ENCODE assay signal across 11 cellular contexts in the genomic region with DNA sequence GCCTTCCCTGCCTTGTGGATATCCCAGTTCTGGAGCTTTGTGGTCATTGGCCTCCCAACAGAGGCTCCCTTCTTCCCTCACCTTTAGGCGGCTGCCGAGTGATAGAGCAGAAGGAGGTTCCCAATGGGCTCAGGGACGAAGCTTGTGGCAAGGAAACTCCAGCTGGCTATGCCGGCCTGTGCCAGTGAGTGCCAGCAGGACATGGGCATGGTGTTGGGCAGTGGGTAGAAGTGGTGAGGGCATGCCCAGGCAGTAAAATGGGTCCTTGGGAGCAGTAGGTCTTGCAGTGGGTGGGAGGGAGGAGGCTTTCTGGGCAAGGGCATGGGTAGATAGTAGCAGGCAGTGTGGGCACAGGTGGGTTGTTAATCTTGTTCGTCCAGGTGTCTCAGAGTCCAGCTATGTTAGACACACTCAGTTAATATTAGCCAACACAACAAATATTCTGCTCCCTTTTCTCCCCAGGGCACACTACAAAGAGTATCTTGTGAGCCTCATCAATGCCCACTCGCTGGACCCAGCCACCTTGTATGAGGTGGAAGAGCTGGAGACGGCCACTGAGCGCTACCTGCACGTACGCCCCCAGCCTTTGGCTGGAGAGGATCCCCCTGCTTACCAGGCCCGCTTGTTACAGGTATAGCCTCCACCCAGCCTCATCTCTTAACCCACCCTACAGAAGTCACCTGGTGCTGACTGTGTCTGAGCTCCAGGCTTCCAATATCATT. TPM values are rescaled to one million over a fixed set of nuclear protein-coding genes. Genes with fewer than 3 reads are reported as not detected.
DNase-seq lines count a peak whose midpoint lies in the region; ATAC-seq and TF ChIP-seq lines count a peak whose summit lies in the region.
"Had no signal": no experiment of that assay in that cellular context is flagged by ENCODE, and none has a peak within 500 bp of the region (broad histone marks: within the 10 kb centered on the region; RNA-seq: fewer than 3 reads in every experiment).

No MANE protein-coding gene starts in this region.

- DNase-seq in breast epithelium (ENCODE audit: low spot score in 2 of 2) (no peak), mammary epithelial cell (no peak), body of pancreas (no peak), upper lobe of right lung (no peak), posterior vena cava (ENCODE audit: low spot score) (no peak), HuH-7.5 (ENCODE audit: low spot score) (no peak), NCI-H2196 (lab: John Stamatoyannopoulos, UW; ENCODE audit: unreplicated experiment) (no peak)
- no peak for DNase-seq in naive thymus-derived CD4-positive, alpha-beta T cell
- DNase-seq: effector CD8-positive, alpha-beta T cell; NCI-H1105 treated with DMSO at 0.1 percent for 48 hours had no signal

- peaks cover 0 to 5% of the 10 kb centered on the region in 2 donors for H3K4me1 ChIP-seq in breast epithelium
- H3K4me1 ChIP-seq in mammary epithelial cell (ENCODE audit: insufficient read depth, low read length), result peaks cover 9% of the 10 kb centered on the region
- H3K4me1 ChIP-seq in body of pancreas, result peaks cover 35% of the 10 kb centered on the region
- H3K4me1 ChIP-seq in naive thymus-derived CD4-positive, alpha-beta T cell (ENCODE audit: control insufficient read depth in 2 of 2, insufficient read depth in 2 of 2, low read length in 2 of 2), result peaks cover 31 to 40% of the 10 kb centered on the region in 2 donors
- H3K4me1 ChIP-seq in upper lobe of right lung, result peaks cover 23% of the 10 kb centered on the region

- POLR2A ChIA-PET in naive thymus-derived CD4-positive, alpha-beta T cell (lab: Charles Lee), result interaction anchor here (0.9 to 4.0 kb wide), 18 partner anchors 9 to 82 kb away, joined by 3 to 56 read pairs (median 11); partner anchors contain the start of genes CHMP4A, DCAF11, EMC9 and IPO4

- H3K27me3 ChIP-seq in breast epithelium (no peaks in the 10 kb centered on the region), mammary epithelial cell (ENCODE audit: insufficient read depth, low read length) (no peaks in the 10 kb centered on the region), body of pancreas (no peaks in the 10 kb centered on the region), upper lobe of right lung (no peaks in the 10 kb centered on the region)
- H3K27me3 ChIP-seq in naive thymus-derived CD4-positive, alpha-beta T cell (ENCODE audit: control insufficient read depth in 2 of 2, insufficient read depth in 2 of 2, low read length in 2 of 2), result no peaks in the 10 kb centered on the region

- no TSS peak for BruUV-seq in mammary epithelial cell (replicated peaks; lab: Mats Ljungman, UMichigan)

- H3K27ac Mint-ChIP-seq in naive thymus-derived CD4-positive, alpha-beta T cell, result peak overlapping the region; percentile 98 to 100 (median 100)

- H3K4me1 Mint-ChIP-seq in naive thymus-derived CD4-positive, alpha-beta T cell, result peaks cover 29 to 61% (median 44%) of the 10 kb centered on the region in 7 donors

- H3K4me2 ChIP-seq in mammary epithelial cell (ENCODE audit: insufficient read depth, low read depth, low read length), result no peak overlapping the region

- no peaks in the 10 kb centered on the region for H4K20me1 ChIP-seq in mammary epithelial cell (ENCODE audit: insufficient read depth, low read length)

- H2AFZ ChIP-seq in mammary epithelial cell (ENCODE audit: low read depth, low read length), result no peak overlapping the region

- peak overlapping the region in 5 of 10 donors; percentile 9 to 100 (median 51) for H3K4me3 Mint-ChIP-seq in naive thymus-derived CD4-positive, alpha-beta T cell

- H3K36me3 Mint-ChIP-seq in naive thymus-derived CD4-positive, alpha-beta T cell, result peaks cover 8 to 66% (median 35%) of the 10 kb centered on the region in 5 donors

- peak overlapping the region; percentile 92 to 98 for H3K27ac ChIP-seq in breast epithelium
- H3K27ac ChIP-seq in mammary epithelial cell (ENCODE audit: insufficient read depth, low read depth, low read length), result no peak overlapping the region
- peak overlapping the region in 3 of 4 donors; percentile 79 to 89 (median 88) for H3K27ac ChIP-seq in body of pancreas
- peak overlapping the region; percentile 99 for H3K27ac ChIP-seq in naive thymus-derived CD4-positive, alpha-beta T cell (ENCODE audit: low read depth, low read length)
- peak overlapping the region; percentile 88 for H3K27ac ChIP-seq in upper lobe of right lung
- H3K27ac ChIP-seq: C4-2B had no signal

- in situ Hi-C loops in mammary epithelial cell (cut with MboI; ENCODE audit: low sequenced_read_pairs in 2 of 2), result loop anchor here in 1 of 2 donors (5.0 kb wide), 1 partner anchor 148 kb away; no protein-coding TSS in a partner anchor

- intact Hi-C loops in breast epithelium (cut with DNase I; ENCODE audit: low total_unique reads), result no loop called here
- intact Hi-C loops in mammary epithelial cell (cut with micrococcal nuclease), result loop anchor here (2.0 kb wide), 1 partner anchor 13 kb away; the partner anchor contains the start of genes PSME2 and RNF31
- intact Hi-C loops in body of pancreas (cut with DNase I), result loop anchor here (10.0 kb wide), 1 partner anchor 105 kb away; the partner anchor contains the start of gene CARMIL3
- intact Hi-C loops in naive thymus-derived CD4-positive, alpha-beta T cell (cut with micrococcal nuclease), result no loop called here
- intact Hi-C loops in upper lobe of right lung (cut with DNase I), result no loop called here
- intact Hi-C loops in posterior vena cava (cut with DNase I), result no loop called here

- ATAC-seq in body of pancreas (no peak), upper lobe of right lung (no peak)
- no peak for ATAC-seq in naive thymus-derived CD4-positive, alpha-beta T cell

- no peak overlapping the region for H3K4me3 ChIP-seq in breast epithelium
- H3K4me3 ChIP-seq in mammary epithelial cell (replicated peaks in 1 of 3; ENCODE audit: insufficient read depth in 1 of 3, low read depth in 2 of 3, low read length in 3 of 3), result no peak overlapping the region
- H3K4me3 ChIP-seq in body of pancreas, result no peak overlapping the region
- H3K4me3 ChIP-seq in naive thymus-derived CD4-positive, alpha-beta T cell (ENCODE audit: low read length), result no peak overlapping the region
- no peak overlapping the region for H3K4me3 ChIP-seq in upper lobe of right lung

- peaks cover 7% of the 10 kb centered on the region for H3K79me2 ChIP-seq in mammary epithelial cell (ENCODE audit: insufficient read depth, low read length)

- peaks cover 5% of the 10 kb centered on the region for H3K36me3 ChIP-seq in breast epithelium
- peaks cover 14% of the 10 kb centered on the region for H3K36me3 ChIP-seq in mammary epithelial cell (ENCODE audit: insufficient read depth, low read length)
- peaks cover 10 to 42% of the 10 kb centered on the region in 2 donors for H3K36me3 ChIP-seq in body of pancreas (replicated peaks in 1 of 2; ENCODE audit: insufficient read depth in 1 of 2, low read depth in 2 of 2)
- H3K36me3 ChIP-seq in naive thymus-derived CD4-positive, alpha-beta T cell (ENCODE audit: control insufficient read depth in 2 of 3, insufficient read depth in 3 of 3, low read length in 3 of 3), result peaks cover 38 to 73% (median 40%) of the 10 kb centered on the region in 3 experiments
- H3K36me3 ChIP-seq in upper lobe of right lung, result peaks cover 74% of the 10 kb centered on the region

- TF ChIP-seq POLR2A in breast epithelium (IDR thresholded peaks at IDR 0.05), result no peak
- no peak for TF ChIP-seq POLR2A in body of pancreas (IDR thresholded peaks at IDR 0.05)

- peaks cover 0 to 4% (median 0%) of the 10 kb centered on the region in 5 donors for H3K27me3 Mint-ChIP-seq in naive thymus-derived CD4-positive, alpha-beta T cell

- TF ChIP-seq CTCF in breast epithelium (IDR thresholded peaks at IDR 0.05) (no peak), mammary epithelial cell (conservative IDR thresholded peaks at IDR 0.05 in 1 of 2, IDR thresholded peaks at IDR 0.05 in 1 of 2; ENCODE audit: extremely low read depth in 1 of 2, insufficient read depth in 1 of 2, low read depth in 1 of 2, low read length in 2 of 2) (no peak), body of pancreas (IDR thresholded peaks at IDR 0.05) (no peak), upper lobe of right lung (IDR thresholded peaks at IDR 0.05) (no peak)

- H3K9me3 Mint-ChIP-seq in naive thymus-derived CD4-positive, alpha-beta T cell, result peaks cover 0 to 4% (median 0%) of the 10 kb centered on the region in 11 donors

- WGBS in mammary epithelial cell (ENCODE audit: low coverage, missing lambda C conversion rate), result 75% methylated on average over 11 of the region's 11 CpGs
- 71 to 73% methylated on average over 11 of the region's 11 CpGs for WGBS in body of pancreas, 2 donors

- dilution Hi-C loops in mammary epithelial cell (cut with HindIII; ENCODE audit: low sequenced_read_pairs), result no loop called here

- CTCF ChIA-PET in mammary epithelial cell (lab: Charles Lee; ENCODE audit: low non-redundant PET), result interaction anchor here (0.6 to 0.7 kb wide), 2 partner anchors 10 to 65 kb away, joined by 3 to 4 read pairs; no protein-coding TSS in a partner anchor
- CTCF ChIA-PET in naive thymus-derived CD4-positive, alpha-beta T cell (lab: Charles Lee), result interaction anchor here (0.8 to 4.2 kb wide), 9 partner anchors 9 to 104 kb away, joined by 3 to 36 read pairs (median 10); partner anchors contain the start of genes DCAF11, EMC9, NRL and PSME2

- H3K9me3 ChIP-seq in breast epithelium, result no peaks in the 10 kb centered on the region
- H3K9me3 ChIP-seq in mammary epithelial cell (replicated peaks; ENCODE audit: insufficient read depth, low read length), result no peaks in the 10 kb centered on the region
- H3K9me3 ChIP-seq in body of pancreas, result no peaks in the 10 kb centered on the region
- H3K9me3 ChIP-seq in naive thymus-derived CD4-positive, alpha-beta T cell (ENCODE audit: control insufficient read depth in 2 of 3, low read length in 3 of 3), result no peaks in the 10 kb centered on the region
- no peaks in the 10 kb centered on the region for H3K9me3 ChIP-seq in upper lobe of right lung

- no peak overlapping the region for H3K9ac ChIP-seq in mammary epithelial cell (ENCODE audit: insufficient read depth, low read length)

RNA-seq across cellular contexts. Expression of gene IRF9, which starts 1.1 kb away (rescaled TPM):
- total RNA-seq in breast epithelium (10 to 100 TPM; 44.6 to 76.0 (median 54.7) TPM), mammary epithelial cell (10 to 100 TPM; 43.0 to 45.7 TPM), body of pancreas (10 to 100 TPM; 12.5 to 21.5 TPM), upper lobe of right lung (123 TPM), posterior vena cava (10 to 100 TPM; 53.7 to 92.4 TPM)
- 17.9 TPM for polyA plus RNA-seq in mammary epithelial cell
- 43.8 TPM for polyA minus RNA-seq in mammary epithelial cell
- 100 to 1,000 TPM; 133 to 337 (median 189) TPM for total RNA-seq in naive thymus-derived CD4-positive, alpha-beta T cell
- polyA plus RNA-seq in naive thymus-derived CD4-positive, alpha-beta T cell, result 100 to 1,000 TPM in 1 of 2 donors, 10 to 100 TPM in 1; 73.3 to 110 TPM

RNA-seq across cellular contexts. Expression of gene REC8, which starts 11.9 kb away (rescaled TPM):
- total RNA-seq in breast epithelium (10 to 100 TPM in 1 of 3 donors, 1 to 10 TPM in 2; 2.9 to 10.2 (median 6.6) TPM), mammary epithelial cell (10 to 100 TPM in 1 of 2 donors, 1 to 10 TPM in 1; 2.7 to 15.0 TPM), body of pancreas (1 to 10 TPM; 7.8 to 8.9 TPM), upper lobe of right lung (18.5 TPM), posterior vena cava (1 to 10 TPM; 8.0 to 9.4 TPM)
- 1.9 TPM for polyA plus RNA-seq in mammary epithelial cell
- polyA minus RNA-seq in mammary epithelial cell, result 6.5 TPM
- 10 to 100 TPM; 20.3 to 80.5 (median 68.6) TPM for total RNA-seq in naive thymus-derived CD4-positive, alpha-beta T cell
- polyA plus RNA-seq in naive thymus-derived CD4-positive, alpha-beta T cell, result 10 to 100 TPM in 1 of 2 donors, 1 to 10 TPM in 1; 4.4 to 10.7 TPM

RNA-seq across cellular contexts. Expression of gene RNF31, which starts 12.6 kb away (rescaled TPM):
- total RNA-seq in breast epithelium, result 10 to 100 TPM; 29.1 to 43.8 (median 41.0) TPM
- total RNA-seq in mammary epithelial cell, result 10 to 100 TPM; 35.3 to 52.1 TPM
- polyA plus RNA-seq in mammary epithelial cell, result 14.4 TPM
- polyA minus RNA-seq in mammary epithelial cell, result 189 TPM
- total RNA-seq in body of pancreas, result 10 to 100 TPM; 38.1 to 83.1 TPM
- 100 to 1,000 TPM in 1 of 5 experiments, 10 to 100 TPM in 4; 64.0 to 151 (median 95.4) TPM for total RNA-seq in naive thymus-derived CD4-positive, alpha-beta T cell
- 10 to 100 TPM; 40.9 to 48.1 TPM for polyA plus RNA-seq in naive thymus-derived CD4-positive, alpha-beta T cell
- total RNA-seq in upper lobe of right lung, result 52.3 TPM
- 10 to 100 TPM; 34.9 to 53.7 TPM for total RNA-seq in posterior vena cava

RNA-seq across cellular contexts. Expression of gene PSME2, which starts 13.5 kb away (rescaled TPM):
- total RNA-seq in breast epithelium (10 to 100 TPM; 22.1 to 69.2 (median 62.1) TPM), mammary epithelial cell (10 to 100 TPM; 33.7 to 96.3 TPM), body of pancreas (10 to 100 TPM; 29.3 to 30.4 TPM), upper lobe of right lung (138 TPM), posterior vena cava (10 to 100 TPM; 72.6 to 97.7 TPM)
- 99.2 TPM for polyA plus RNA-seq in mammary epithelial cell
- 61.9 TPM for polyA minus RNA-seq in mammary epithelial cell
- total RNA-seq in naive thymus-derived CD4-positive, alpha-beta T cell, result 100 to 1,000 TPM; 120 to 777 (median 143) TPM
- polyA plus RNA-seq in naive thymus-derived CD4-positive, alpha-beta T cell, result 100 to 1,000 TPM; 402 to 435 TPM

RNA-seq across cellular contexts. Expression of gene EMC9, which starts 18.5 kb away (rescaled TPM):
- 10 to 100 TPM; 13.4 to 19.0 (median 16.5) TPM for total RNA-seq in breast epithelium
- total RNA-seq in mammary epithelial cell, result 10 to 100 TPM in 1 of 2 donors, 1 to 10 TPM in 1; 9.0 to 20.5 TPM
- polyA plus RNA-seq in mammary epithelial cell, result 19.6 TPM
- polyA minus RNA-seq in mammary epithelial cell, result 1.8 TPM
- total RNA-seq in body of pancreas, result 10 to 100 TPM in 1 of 2 donors, 1 to 10 TPM in 1; 9.9 to 21.1 TPM
- 10 to 100 TPM in 4 of 5 experiments, 1 to 10 TPM in 1; 9.0 to 25.5 (median 22.3) TPM for total RNA-seq in naive thymus-derived CD4-positive, alpha-beta T cell
- polyA plus RNA-seq in naive thymus-derived CD4-positive, alpha-beta T cell, result 10 to 100 TPM in 1 of 2 donors, 1 to 10 TPM in 1; 9.6 to 12.4 TPM
- 10.5 TPM for total RNA-seq in upper lobe of right lung
- total RNA-seq in posterior vena cava, result 10 to 100 TPM; 10.9 to 14.2 TPM

Comparison
In these comparisons a context has a peak if more than half of its experiments do, and no peak if none do; other contexts are left out.
1. intact Hi-C loops: an anchor here in mammary epithelial cell (2.0 kb wide) and body of pancreas (10.0 kb wide); none called in breast epithelium, naive thymus-derived CD4-positive, alpha-beta T cell, upper lobe of right lung and posterior vena cava.